ENCODE assay signal across 1 cellular context in the genomic region with DNA sequence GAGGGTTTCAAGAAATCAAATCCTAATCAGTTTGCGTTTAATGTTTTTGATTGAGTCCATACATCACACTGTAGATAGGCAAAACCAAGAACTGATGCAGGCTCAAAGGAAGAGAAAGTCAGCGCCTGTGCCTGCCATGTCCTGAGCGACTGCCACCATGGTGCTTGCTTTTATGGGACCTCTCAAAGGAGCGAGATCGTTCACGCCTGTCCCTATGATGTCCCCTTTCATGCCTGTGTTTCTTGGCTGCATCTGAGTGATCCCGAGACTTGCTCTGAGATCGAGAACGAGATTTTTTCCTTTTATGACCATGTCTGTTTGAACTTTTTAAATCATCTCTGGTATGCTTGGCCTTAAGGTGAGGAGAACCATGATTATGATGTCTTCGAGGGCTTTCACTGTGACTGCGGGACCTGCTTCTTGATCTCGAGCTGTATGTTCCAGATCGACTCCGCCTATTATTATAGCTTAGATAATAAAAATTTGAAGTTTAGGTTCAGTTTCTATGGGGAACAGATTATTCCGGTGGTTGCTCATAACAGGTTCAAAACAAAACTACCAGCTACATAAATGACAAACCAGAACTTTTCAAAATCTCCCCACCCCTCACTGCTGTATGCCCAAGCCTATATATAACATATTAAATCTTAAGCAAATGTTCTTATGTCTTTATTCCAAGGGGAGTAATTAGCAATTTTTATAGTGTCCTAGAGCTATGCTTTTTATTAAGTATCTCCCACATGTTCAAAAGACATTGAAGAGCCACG.
TF ChIP-seq lines count a peak whose summit lies in the region.

No MANE protein-coding gene starts in this region.

TF ChIP-seq in K562, 482 proteins besides CTCF, POLR2A, EP300 and RAD21 (continued from another document):
- TF ChIP-seq, protein P1, sequence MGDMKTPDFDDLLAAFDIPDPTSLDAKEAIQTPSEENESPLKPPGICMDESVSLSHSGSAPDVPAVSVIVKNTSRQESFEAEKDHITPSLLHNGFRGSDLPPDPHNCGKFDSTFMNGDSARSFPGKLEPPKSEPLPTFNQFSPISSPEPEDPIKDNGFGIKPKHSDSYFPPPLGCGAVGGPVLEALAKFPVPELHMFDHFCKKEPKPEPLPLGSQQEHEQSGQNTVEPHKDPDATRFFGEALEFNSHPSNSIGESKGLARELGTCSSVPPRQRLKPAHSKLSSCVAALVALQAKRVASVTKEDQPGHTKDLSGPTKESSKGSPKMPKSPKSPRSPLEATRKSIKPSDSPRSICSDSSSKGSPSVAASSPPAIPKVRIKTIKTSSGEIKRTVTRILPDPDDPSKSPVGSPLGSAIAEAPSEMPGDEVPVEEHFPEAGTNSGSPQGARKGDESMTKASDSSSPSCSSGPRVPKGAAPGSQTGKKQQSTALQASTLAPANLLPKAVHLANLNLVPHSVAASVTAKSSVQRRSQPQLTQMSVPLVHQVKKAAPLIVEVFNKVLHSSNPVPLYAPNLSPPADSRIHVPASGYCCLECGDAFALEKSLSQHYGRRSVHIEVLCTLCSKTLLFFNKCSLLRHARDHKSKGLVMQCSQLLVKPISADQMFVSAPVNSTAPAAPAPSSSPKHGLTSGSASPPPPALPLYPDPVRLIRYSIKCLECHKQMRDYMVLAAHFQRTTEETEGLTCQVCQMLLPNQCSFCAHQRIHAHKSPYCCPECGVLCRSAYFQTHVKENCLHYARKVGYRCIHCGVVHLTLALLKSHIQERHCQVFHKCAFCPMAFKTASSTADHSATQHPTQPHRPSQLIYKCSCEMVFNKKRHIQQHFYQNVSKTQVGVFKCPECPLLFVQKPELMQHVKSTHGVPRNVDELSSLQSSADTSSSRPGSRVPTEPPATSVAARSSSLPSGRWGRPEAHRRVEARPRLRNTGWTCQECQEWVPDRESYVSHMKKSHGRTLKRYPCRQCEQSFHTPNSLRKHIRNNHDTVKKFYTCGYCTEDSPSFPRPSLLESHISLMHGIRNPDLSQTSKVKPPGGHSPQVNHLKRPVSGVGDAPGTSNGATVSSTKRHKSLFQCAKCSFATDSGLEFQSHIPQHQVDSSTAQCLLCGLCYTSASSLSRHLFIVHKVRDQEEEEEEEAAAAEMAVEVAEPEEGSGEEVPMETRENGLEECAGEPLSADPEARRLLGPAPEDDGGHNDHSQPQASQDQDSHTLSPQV (IDR thresholded peaks at IDR 0.05), result no peak
- TF ChIP-seq STAT5B (CRISPR knock-in tag; IDR thresholded peaks at IDR 0.05), result no peak
- 0 out of 2 replicates have a peak, but pooled peaks have one; percentile 28 for TF ChIP-seq SUPT5H (IDR thresholded peaks at IDR 0.05)
- TF ChIP-seq BCLAF1 (IDR thresholded peaks at IDR 0.05; ENCODE audit: borderline replicate concordance in 1 of 2, control insufficient read depth in 1 of 2, low read depth in 2 of 2, low read length in 1 of 2), result 0 out of 4 replicates have a peak, but pooled peaks of 1 of the 2 experiments have one; percentile 35
- no peak for TF ChIP-seq ARID1B (IDR thresholded peaks at IDR 0.05)
- TF ChIP-seq RBFOX2 (IDR thresholded peaks at IDR 0.05; ENCODE audit: low read depth, low read length), result 0 out of 2 replicates have a peak, but pooled peaks have one; percentile 3
- no peak for TF ChIP-seq BRF1 (IDR thresholded peaks at IDR 0.05; ENCODE audit: borderline replicate concordance, extremely low read depth, insufficient read length)
- TF ChIP-seq ZEB2 (IDR thresholded peaks at IDR 0.05), result no peak
- no peak for TF ChIP-seq ZNF444 (CRISPR knock-in tag; IDR thresholded peaks at IDR 0.05)
- no peak for TF ChIP-seq NCOA4 (IDR thresholded peaks at IDR 0.05; ENCODE audit: partially characterized antibody)
- TF ChIP-seq ZNF212 (CRISPR knock-in tag; IDR thresholded peaks at IDR 0.05), result no peak
- TF ChIP-seq SNIP1 (IDR thresholded peaks at IDR 0.05; ENCODE audit: low read depth), result no peak
